11 cellular contexts compared by ENCODE assay signal in the genomic region with DNA sequence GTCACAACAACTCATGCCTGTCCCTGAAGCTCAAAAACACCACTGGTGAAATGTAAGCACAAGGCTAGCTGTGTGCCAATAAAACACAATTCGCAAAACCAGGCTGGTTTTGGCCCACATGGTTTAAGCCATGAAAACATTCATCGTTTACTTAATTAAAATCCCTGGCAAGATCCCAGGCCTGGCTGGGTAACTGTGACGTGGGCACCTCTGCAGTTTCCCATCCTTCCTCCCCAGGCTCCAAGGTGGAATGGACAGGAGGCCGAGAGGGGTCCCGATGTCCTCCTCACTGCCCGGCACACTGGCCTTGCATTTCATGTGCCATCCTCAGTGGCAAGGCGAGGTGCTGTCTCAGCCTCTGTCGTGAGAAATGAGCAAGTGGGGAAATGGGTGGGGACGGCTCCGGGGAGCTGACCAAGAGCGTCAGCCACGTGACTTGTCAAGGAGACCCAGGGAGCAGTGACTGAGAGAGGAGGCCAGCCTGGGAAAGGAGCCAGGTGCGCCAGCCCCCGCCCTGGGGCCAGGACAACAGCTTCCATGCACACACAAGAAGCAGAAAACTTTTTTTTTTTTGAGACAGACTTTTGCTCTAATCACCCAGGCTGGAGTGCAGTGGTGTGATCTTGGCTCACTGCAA.
DNase-seq lines count a peak whose midpoint lies in the region; ATAC-seq and TF ChIP-seq lines count a peak whose summit lies in the region.
"Had no signal": no experiment of that assay in that cellular context is flagged by ENCODE, and none has a peak within 500 bp of the region (broad histone marks: within the 10 kb centered on the region; RNA-seq: fewer than 3 reads in every experiment).

No MANE protein-coding gene starts in this region.

- TF ChIP-seq CTCF in BE2C (IDR thresholded peaks at IDR 0.05; ENCODE audit: low read depth, low read length): no peak

- H3K36me3 ChIP-seq in BE2C (no peaks in the 10 kb centered on the region), muscle layer of colon (ENCODE audit: insufficient read depth, low read length) (no peaks in the 10 kb centered on the region)
- no peaks in the 10 kb centered on the region for H3K36me3 ChIP-seq in CD8-positive, alpha-beta memory T cell (ENCODE audit: insufficient read depth, low read length)
- H3K36me3 ChIP-seq: spleen had no signal

- POLR2A ChIA-PET in CD8-positive, alpha-beta memory T cell (lab: Charles Lee): no interaction called here

- CTCF ChIA-PET in CD8-positive, alpha-beta memory T cell (lab: Charles Lee): no interaction called here

- no peak overlapping the region for H3K4me3 Mint-ChIP-seq in CD8-positive, alpha-beta memory T cell

- peaks cover 0 to 12% (median 2%) of the 10 kb centered on the region in 3 donors for H3K4me1 Mint-ChIP-seq in CD8-positive, alpha-beta memory T cell

- peak overlapping the region in 1 of 8 donors; percentile 48 for H3K27ac Mint-ChIP-seq in CD8-positive, alpha-beta memory T cell

- peaks cover 2% of the 10 kb centered on the region; the same call in 1 of the 2 replicates for H3K4me1 ChIP-seq in BE2C
- peaks cover 40% of the 10 kb centered on the region for H3K4me1 ChIP-seq in muscle layer of colon (ENCODE audit: insufficient read depth, low read length)
- no peaks in the 10 kb centered on the region for H3K4me1 ChIP-seq in CD8-positive, alpha-beta memory T cell (ENCODE audit: insufficient read depth, low read length)

- peaks cover 0 to 2% (median 0%) of the 10 kb centered on the region in 5 donors for H3K9me3 Mint-ChIP-seq in CD8-positive, alpha-beta memory T cell

- DNase-seq in BE2C (peak; percentile 30), NCI-H1092 (lab: John Stamatoyannopoulos, UW) (peak; percentile 12), cerebellar nuclear complex (lab: John Stamatoyannopoulos, UW) (no peak), NOMO-1 treated with dmso at 0.1 percent for 144 hours (lab: John Stamatoyannopoulos, UW; ENCODE audit: unreplicated experiment) (no peak)
- DNase-seq in CD8-positive, alpha-beta memory T cell: no peak
- no peak for DNase-seq in effector CD8-positive, alpha-beta T cell (lab: John Stamatoyannopoulos, UW)
- DNase-seq: glutamatergic neuron, SK-N-SH, spleen had no signal

- no peak overlapping the region for H3K9ac ChIP-seq in muscle layer of colon (ENCODE audit: low read length)
- H3K9ac ChIP-seq: SK-N-SH had no signal

- no peaks in the 10 kb centered on the region for H3K27me3 ChIP-seq in BE2C
- no peaks in the 10 kb centered on the region for H3K27me3 ChIP-seq in muscle layer of colon (ENCODE audit: control insufficient read depth in 1 of 2, insufficient read depth in 2 of 2, low read length in 2 of 2)
- H3K27me3 ChIP-seq in CD8-positive, alpha-beta memory T cell (ENCODE audit: insufficient read depth, low read length, poor library complexity, severe bottlenecking): no peaks in the 10 kb centered on the region

- H3K9me3 ChIP-seq in BE2C (no peaks in the 10 kb centered on the region), muscle layer of colon (ENCODE audit: low read length) (no peaks in the 10 kb centered on the region)
- H3K9me3 ChIP-seq in CD8-positive, alpha-beta memory T cell (ENCODE audit: low read length): no peaks in the 10 kb centered on the region
- H3K9me3 ChIP-seq: SK-N-SH had no signal

- no peak overlapping the region for H3K4me3 ChIP-seq in BE2C (ENCODE audit: low read depth, low read length)
- no peak overlapping the region for H3K4me3 ChIP-seq in muscle layer of colon (ENCODE audit: low read depth in 1 of 2, low read length in 2 of 2)
- H3K4me3 ChIP-seq in CD8-positive, alpha-beta memory T cell (ENCODE audit: low read length): no peak overlapping the region
- H3K4me3 ChIP-seq: spleen had no signal

- peak; percentile 26 for ATAC-seq in esophagus mucosa

- H3K36me3 Mint-ChIP-seq in CD8-positive, alpha-beta memory T cell: peaks cover 0 to 4% (median 2%) of the 10 kb centered on the region in 3 donors

- H3K27ac ChIP-seq in muscle layer of colon (ENCODE audit: low read depth, low read length): peak overlapping the region; percentile 84
- H3K27ac ChIP-seq in CD8-positive, alpha-beta memory T cell (ENCODE audit: low read depth, low read length): no peak overlapping the region
- H3K27ac ChIP-seq: spleen had no signal

- H3K27me3 Mint-ChIP-seq in CD8-positive, alpha-beta memory T cell: peaks cover 0 to 2% of the 10 kb centered on the region in 2 donors

Comparison
In these comparisons a context has a peak if more than half of its experiments do, and no peak if none do; other contexts are left out.
1. DNase-seq: peak in BE2C (single experiment) and NCI-H1092 (single experiment); none in cerebellar nuclear complex (0 of 2), CD8-positive, alpha-beta memory T cell (0 of 5), effector CD8-positive, alpha-beta T cell (single experiment) and NOMO-1 treated with dmso at 0.1 percent for 144 hours (single experiment).